ENCODE assay signal across 8 cellular contexts in the genomic region with DNA sequence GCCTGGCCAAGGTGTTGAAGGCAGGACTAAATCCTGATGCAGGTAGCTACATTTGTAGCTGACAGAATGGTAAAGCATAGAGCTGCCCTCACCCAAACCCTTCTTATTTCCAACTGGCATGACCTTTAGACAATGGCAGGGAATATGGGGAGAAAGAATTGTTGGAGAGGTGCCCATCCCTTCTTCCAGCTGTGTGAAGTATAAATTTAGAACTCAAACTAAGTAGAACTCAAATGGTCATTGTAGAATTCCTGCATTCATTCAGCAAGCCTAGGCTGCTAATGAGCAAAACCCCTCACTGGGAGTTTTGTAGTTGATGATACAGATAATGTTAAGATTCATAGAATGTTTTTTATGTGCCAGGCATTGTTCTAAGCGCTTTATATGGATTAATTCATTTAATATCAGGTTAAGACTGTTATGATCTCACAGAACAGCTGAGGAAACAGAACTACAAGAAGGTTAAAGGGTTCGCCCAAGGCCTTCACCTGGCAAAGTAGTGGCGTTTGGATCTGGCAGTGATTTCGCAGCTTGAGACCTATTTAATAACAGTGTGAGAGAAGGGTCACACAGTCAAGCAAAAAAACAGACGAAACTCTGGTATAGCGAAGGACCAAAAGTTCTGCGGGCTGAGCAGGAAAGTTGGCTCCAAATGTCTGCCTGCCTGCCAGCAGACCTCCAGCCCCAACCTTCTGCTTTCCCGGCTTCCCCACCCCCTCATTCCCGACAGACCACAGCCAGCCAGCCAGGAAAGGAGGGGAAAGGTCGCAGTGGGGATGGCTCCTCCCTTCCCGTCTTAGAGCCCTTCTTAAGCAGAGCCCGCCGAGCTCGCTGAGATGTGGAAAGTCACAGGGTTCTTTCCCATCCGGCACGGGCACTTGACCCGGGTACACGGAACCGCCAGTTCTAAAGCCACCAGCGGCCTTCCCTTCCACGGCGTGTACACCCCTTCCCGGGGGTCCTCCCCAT. TPM values are rescaled to one million over a fixed set of nuclear protein-coding genes. Genes with fewer than 3 reads are reported as not detected.
DNase-seq lines count a peak whose midpoint lies in the region; ATAC-seq and TF ChIP-seq lines count a peak whose summit lies in the region.

No MANE protein-coding gene starts in this region.

- H3K36me3 Mint-ChIP-seq in CD4-positive, alpha-beta memory T cell = peaks cover 0 to 2% of the 10 kb centered on the region in 2 donors
- H3K36me3 Mint-ChIP-seq in WTC11 = peaks cover 17% of the 10 kb centered on the region

- no peak overlapping the region for H3K4me3 ChIP-seq in CD4-positive, alpha-beta memory T cell (ENCODE audit: low read length in 2 of 2)
- H3K4me3 ChIP-seq in cardiac muscle cell = no peak overlapping the region

- intact Hi-C loops in CD4-positive, alpha-beta memory T cell (cut with micrococcal nuclease) = loop anchor here (2.0 to 10.0 kb wide), 3 partner anchors 47 to 281 kb away; partner anchors contain the start of genes CALU and RBM28

- peak overlapping the region in 4 of 7 donors; percentile 75 to 84 (median 77) for H3K27ac Mint-ChIP-seq in CD4-positive, alpha-beta memory T cell
- peak overlapping the region; percentile 60; the same call in 1 of the 2 replicates for H3K27ac Mint-ChIP-seq in WTC11

- no peaks in the 10 kb centered on the region for H3K9me3 Mint-ChIP-seq in CD4-positive, alpha-beta memory T cell
- H3K9me3 Mint-ChIP-seq in WTC11 = no peaks in the 10 kb centered on the region

- H3K27me3 ChIP-seq in CD4-positive, alpha-beta memory T cell (ENCODE audit: insufficient read depth, low read length) = no peaks in the 10 kb centered on the region
- no peaks in the 10 kb centered on the region for H3K27me3 ChIP-seq in cardiac muscle cell

- H3K27ac ChIP-seq in CD4-positive, alpha-beta memory T cell (ENCODE audit: low read depth, low read length) = no peak overlapping the region
- peak overlapping the region; percentile 79 for H3K27ac ChIP-seq in cardiac muscle cell

- H3K36me3 ChIP-seq in CD4-positive, alpha-beta memory T cell (ENCODE audit: insufficient read depth, low read length) = no peaks in the 10 kb centered on the region
- no peaks in the 10 kb centered on the region for H3K36me3 ChIP-seq in cardiac muscle cell

- peaks cover 10 to 22% (median 16%) of the 10 kb centered on the region in 4 donors for H3K4me1 Mint-ChIP-seq in CD4-positive, alpha-beta memory T cell
- H3K4me1 Mint-ChIP-seq in WTC11 = peaks cover 59% of the 10 kb centered on the region

- TF ChIP-seq CTCF in WTC11 (IDR thresholded peaks at IDR 0.05) = no peak
- no peak for TF ChIP-seq CTCF in cardiac muscle cell (IDR thresholded peaks at IDR 0.05; ENCODE audit: low read depth, low read length)
- TF ChIP-seq CTCF in omental fat pad (IDR thresholded peaks at IDR 0.05) = no peak

- peak overlapping the region in 6 of 8 donors; percentile 21 to 97 (median 72) for H3K4me3 Mint-ChIP-seq in CD4-positive, alpha-beta memory T cell
- H3K4me3 Mint-ChIP-seq in WTC11 = peak overlapping the region; percentile 95

- CTCF ChIA-PET in CD4-positive, alpha-beta memory T cell (lab: Charles Lee; ENCODE audit: partially characterized antibody) = interaction anchor here (0.8 to 7.8 kb wide), 5 partner anchors 7 to 67 kb away, joined by 3 to 138 read pairs (median 5); no protein-coding TSS in a partner anchor
- CTCF ChIA-PET in WTC11 (lab: Charles Lee) = interaction anchor here (1.0 to 3.6 kb wide), 6 partner anchors 19 to 285 kb away, joined by 3 to 32 read pairs (median 5); partner anchors contain the start of gene CALU

- DNase-seq in CD4-positive, alpha-beta memory T cell = no peak
- peak; percentile 78 for DNase-seq in WTC11 (ENCODE audit: low spot score)
- DNase-seq in cardiac muscle cell (ENCODE audit: low read depth in 1 of 2, low spot score in 1 of 2) = peak; percentile 84 to 99
- peak; percentile 75 for DNase-seq in omental fat pad (ENCODE audit: low spot score)
- DNase-seq in NCI-H1105 treated with DMSO at 0.1 percent for 48 hours (lab: John Stamatoyannopoulos, UW) = no peak
- DNase-seq in amniotic stem cell (lab: John Stamatoyannopoulos, UW) = no peak
- no peak for DNase-seq in D341Med (ENCODE audit: low spot score)
- no peak for DNase-seq in GF-D8 (lab: John Stamatoyannopoulos, UW)

- POLR2A ChIA-PET in CD4-positive, alpha-beta memory T cell (lab: Charles Lee; ENCODE audit: partially characterized antibody) = interaction anchor here (0.6 to 1.4 kb wide), 2 partner anchors 8 to 110 kb away, joined by 3 read pairs; partner anchors contain the start of gene RBM28
- POLR2A ChIA-PET in WTC11 (lab: Charles Lee) = interaction anchor here (0.7 to 1.5 kb wide), 2 partner anchors 27 to 55 kb away, joined by 3 to 5 read pairs; no protein-coding TSS in a partner anchor

- H3K27me3 Mint-ChIP-seq in CD4-positive, alpha-beta memory T cell = no peaks in the 10 kb centered on the region
- H3K27me3 Mint-ChIP-seq in WTC11 (ENCODE audit: low read depth) = peaks cover 12% of the 10 kb centered on the region

- H3K4me1 ChIP-seq in CD4-positive, alpha-beta memory T cell (ENCODE audit: insufficient read depth, low read length) = peaks cover 18% of the 10 kb centered on the region
- peaks cover 27% of the 10 kb centered on the region for H3K4me1 ChIP-seq in cardiac muscle cell (ENCODE audit: low read depth)

- ATAC-seq in WTC11 (peak; percentile 81), omental fat pad (ENCODE audit: low FRiP score) (peak; percentile 85)

- H3K9me3 ChIP-seq in CD4-positive, alpha-beta memory T cell (ENCODE audit: control insufficient read depth in 1 of 2, low read length in 2 of 2) = no peaks in the 10 kb centered on the region
- no peaks in the 10 kb centered on the region for H3K9me3 ChIP-seq in cardiac muscle cell (ENCODE audit: low read depth)

TF ChIP-seq in WTC11, 78 proteins besides CTCF, POLR2A, EP300 and RAD21:
- TF ChIP-seq, protein P1, sequence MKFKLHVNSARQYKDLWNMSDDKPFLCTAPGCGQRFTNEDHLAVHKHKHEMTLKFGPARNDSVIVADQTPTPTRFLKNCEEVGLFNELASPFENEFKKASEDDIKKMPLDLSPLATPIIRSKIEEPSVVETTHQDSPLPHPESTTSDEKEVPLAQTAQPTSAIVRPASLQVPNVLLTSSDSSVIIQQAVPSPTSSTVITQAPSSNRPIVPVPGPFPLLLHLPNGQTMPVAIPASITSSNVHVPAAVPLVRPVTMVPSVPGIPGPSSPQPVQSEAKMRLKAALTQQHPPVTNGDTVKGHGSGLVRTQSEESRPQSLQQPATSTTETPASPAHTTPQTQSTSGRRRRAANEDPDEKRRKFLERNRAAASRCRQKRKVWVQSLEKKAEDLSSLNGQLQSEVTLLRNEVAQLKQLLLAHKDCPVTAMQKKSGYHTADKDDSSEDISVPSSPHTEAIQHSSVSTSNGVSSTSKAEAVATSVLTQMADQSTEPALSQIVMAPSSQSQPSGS (CRISPR knock-in tag; IDR thresholded peaks at IDR 0.05; ENCODE audit: borderline replicate concordance, low read depth) = no peak
- TF ChIP-seq SP1 (CRISPR knock-in tag; conservative IDR thresholded peaks at IDR 0.05) = 0 out of 2 replicates have a peak, but pooled peaks have one; percentile 15
- TF ChIP-seq ZNF317 (CRISPR knock-in tag; IDR thresholded peaks at IDR 0.05; ENCODE audit: borderline replicate concordance, low read depth) = no peak
- no peak for TF ChIP-seq ELF4 (CRISPR knock-in tag; IDR thresholded peaks at IDR 0.05; ENCODE audit: low read depth)
- no peak for TF ChIP-seq GRHL2 (CRISPR knock-in tag; IDR thresholded peaks at IDR 0.05; ENCODE audit: insufficient replicate concordance, severe bottlenecking)
- TF ChIP-seq, protein P2, sequence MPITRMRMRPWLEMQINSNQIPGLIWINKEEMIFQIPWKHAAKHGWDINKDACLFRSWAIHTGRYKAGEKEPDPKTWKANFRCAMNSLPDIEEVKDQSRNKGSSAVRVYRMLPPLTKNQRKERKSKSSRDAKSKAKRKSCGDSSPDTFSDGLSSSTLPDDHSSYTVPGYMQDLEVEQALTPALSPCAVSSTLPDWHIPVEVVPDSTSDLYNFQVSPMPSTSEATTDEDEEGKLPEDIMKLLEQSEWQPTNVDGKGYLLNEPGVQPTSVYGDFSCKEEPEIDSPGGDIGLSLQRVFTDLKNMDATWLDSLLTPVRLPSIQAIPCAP (CRISPR knock-in tag; IDR thresholded peaks at IDR 0.05) = no peak
- TF ChIP-seq MAX (CRISPR knock-in tag; IDR thresholded peaks at IDR 0.05) = peak; percentile 40; the same call in 1 of the 2 replicates
- no peak for TF ChIP-seq ZBTB21 (CRISPR knock-in tag; IDR thresholded peaks at IDR 0.05; ENCODE audit: borderline replicate concordance)
- no peak for TF ChIP-seq GABPB1 (CRISPR knock-in tag; IDR thresholded peaks at IDR 0.05)
- no peak for TF ChIP-seq FOXP1 (CRISPR knock-in tag; IDR thresholded peaks at IDR 0.05; ENCODE audit: borderline replicate concordance)
- TF ChIP-seq ETV6 (CRISPR knock-in tag; IDR thresholded peaks at IDR 0.05) = peak; percentile 53; the same call in 1 of the 2 replicates

RNA-seq across cellular contexts. Expression of gene HILPDA, which starts 1.6 kb away (rescaled TPM):
- total RNA-seq in CD4-positive, alpha-beta memory T cell = 1 to 10 TPM; 3.4 to 4.5 TPM
- polyA plus RNA-seq in CD4-positive, alpha-beta memory T cell = 1 to 10 TPM; 2.4 to 3.7 TPM
- total RNA-seq in WTC11 (2021) = 28.3 to 29.5 TPM (median 28.7 TPM) in 3 replicates
- 16.2 and 27.5 TPM in 2 replicates for total RNA-seq in cardiac muscle cell
- polyA plus RNA-seq in cardiac muscle cell = 48.7 and 56.0 TPM in 2 replicates
- total RNA-seq in omental fat pad = 100 to 1,000 TPM in 1 of 4 donors, 10 to 100 TPM in 3; 25.0 to 122 (median 51.9) TPM

RNA-seq across cellular contexts. Expression of gene METTL2B, which starts 22.4 kb away (rescaled TPM):
- 10 to 100 TPM; 25.3 to 32.8 TPM for total RNA-seq in CD4-positive, alpha-beta memory T cell
- polyA plus RNA-seq in CD4-positive, alpha-beta memory T cell = 10 to 100 TPM; 13.2 to 25.1 TPM
- 38.6 to 40.4 TPM (median 39.6 TPM) in 3 replicates for total RNA-seq in WTC11 (2021)
- 27.9 and 32.2 TPM in 2 replicates for total RNA-seq in cardiac muscle cell
- 21.3 TPM in 2 replicates for polyA plus RNA-seq in cardiac muscle cell
- total RNA-seq in omental fat pad = 10 to 100 TPM; 19.9 to 32.2 (median 25.9) TPM

RNA-seq across cellular contexts. Expression of gene IMPDH1, which starts 44.3 kb away (rescaled TPM):
- total RNA-seq in CD4-positive, alpha-beta memory T cell = 10 to 100 TPM; 48.0 to 49.4 TPM
- polyA plus RNA-seq in CD4-positive, alpha-beta memory T cell = 10 to 100 TPM; 43.0 to 55.9 TPM
- 42.8 to 54.2 TPM (median 44.1 TPM) in 3 replicates for total RNA-seq in WTC11 (2021)
- 23.1 and 24.0 TPM in 2 replicates for total RNA-seq in cardiac muscle cell
- polyA plus RNA-seq in cardiac muscle cell = 20.5 and 27.5 TPM in 2 replicates
- total RNA-seq in omental fat pad = 100 to 1,000 TPM in 3 of 4 donors, 10 to 100 TPM in 1; 72.8 to 198 (median 109) TPM

Comparison
In these comparisons a context has a peak if more than half of its experiments do, and no peak if none do; other contexts are left out.
1. DNase-seq: peak in WTC11 (single experiment), cardiac muscle cell (2 of 2) and omental fat pad (single experiment); none in CD4-positive, alpha-beta memory T cell (0 of 5), NCI-H1105 treated with DMSO at 0.1 percent for 48 hours (single experiment), amniotic stem cell (single experiment), D341Med (single experiment) and GF-D8 (single experiment).